Comparison of ENCODE assay signal across 8 cellular contexts in genomic region chr9:125746017-125746773, GRCh38. TPM values are rescaled to one million over a fixed set of nuclear protein-coding genes. Genes with fewer than 3 reads are reported as not detected.
DNase-seq lines count a peak whose midpoint lies in the region; ATAC-seq and TF ChIP-seq lines count a peak whose summit lies in the region.

No MANE protein-coding gene starts in this region.

- H3K36me3 ChIP-seq in kidney epithelial cell (ENCODE audit: control insufficient read depth, insufficient read depth, low read length): no peaks in the 10 kb centered on the region

- ATAC-seq in GM19043 (IDR thresholded peaks at IDR 0.05; ENCODE audit: low read depth, unreplicated experiment) (peak; percentile 67), HG03354 (IDR thresholded peaks at IDR 0.05; ENCODE audit: poor library complexity, severe bottlenecking, unreplicated experiment) (peak; percentile 72)

- H3K27me3 ChIP-seq in kidney epithelial cell (ENCODE audit: control insufficient read depth, insufficient read depth, low read length): no peaks in the 10 kb centered on the region

- DNase-seq in AG20443 (ENCODE audit: low spot score) (peak; percentile 96), NCI-H446 treated with DMSO at 0.1 percent for 48 hours (lab: John Stamatoyannopoulos, UW) (peak; percentile 93), cerebellum (ENCODE audit: low spot score) (peak; percentile 94), kidney epithelial cell (ENCODE audit: low read depth) (peak; percentile 76)
- peak; percentile 86 for DNase-seq in activated CD4-positive, alpha-beta T cell treated with anti-CD3 and anti-CD28 coated beads for 1 hour
- DNase-seq in stimulated activated CD4-positive, alpha-beta T cell treated with anti-CD3 and anti-CD28 coated beads, Interleukin-15, amount 100 ng/mL, for 24 hours: peak; percentile 95

- H3K4me3 ChIP-seq in kidney epithelial cell (ENCODE audit: low read depth, low read length): peak overlapping the region; percentile 63

- TF ChIP-seq CTCF in kidney epithelial cell (IDR thresholded peaks at IDR 0.05; ENCODE audit: insufficient read depth, low read length, poor library complexity, severe bottlenecking): no peak

RNA-seq across cellular contexts. Expression of gene PBX3, which starts 1.0 kb away (rescaled TPM):
- total RNA-seq in cerebellum: 123 TPM
- 10.6 and 11.5 TPM in 2 replicates for total RNA-seq in kidney epithelial cell

RNA-seq across cellular contexts. Expression of gene MAPKAP1, which starts 39.2 kb away (rescaled TPM):
- 43.3 TPM for total RNA-seq in cerebellum
- 101 and 116 TPM in 2 replicates for total RNA-seq in kidney epithelial cell

Comparison
In these comparisons a context has a peak if more than half of its experiments do, and no peak if none do; other contexts are left out.
1. Peak in every context shown above with its lines: DNase-seq, ATAC-seq and H3K4me3 ChIP-seq.